In genomic region chr11:34180814-34181165, GRCh38 we compare ENCODE assay signal across 7 cellular contexts.
DNase-seq lines count a peak whose midpoint lies in the region; ATAC-seq lines count a peak whose summit lies in the region.
"Not testable (repeated sequence)": the region's sequence is repeated elsewhere in the genome, so short reads cannot be mapped to it uniquely, and the experiment has no call there.

No MANE protein-coding gene starts in this region.

- not testable (repeated sequence) for H3K4me3 Mint-ChIP-seq in T-helper 1 cell treated with Interleukin-12 subunit alpha and Interleukin-12 subunit beta and Interleukin-4 antibody, amounts not matched to agents 30 μg/mL and 1 μg/mL, for 36 hours; activated CD4-positive, alpha-beta memory T cell treated with anti-CD3 and anti-CD28 coated beads for 36 hours; activated naive CD8-positive, alpha-beta T cell treated with anti-CD3 and anti-CD28 coated beads, Interleukin-2, amount 50 U/mL, for 24 hours
- H3K4me3 Mint-ChIP-seq in activated T-cell treated with anti-CD3 and anti-CD28 coated beads, Interleukin-2, amount 50 U/mL, for 72 hours: peak overlapping the region; percentile 3 to 64
- H3K4me3 Mint-ChIP-seq in stimulated activated effector memory CD8-positive, alpha-beta T cell treated with anti-CD3 and anti-CD28 coated beads, Interleukin-12 subunit alpha, Interleukin-12 subunit beta, amount 100 ng/mL, for 72 hours: peak overlapping the region; percentile 30

- CTCF ChIA-PET in activated CD4-positive, alpha-beta memory T cell treated with anti-CD3 and anti-CD28 coated beads for 36 hours (lab: Charles Lee): interaction anchor here (9.2 kb wide), 1 partner anchor 175 kb away, joined by 167 read pairs; the partner anchor contains the start of gene ABTB2

- not testable (repeated sequence) for H3K27me3 Mint-ChIP-seq in T-helper 1 cell treated with Interleukin-12 subunit alpha and Interleukin-12 subunit beta and Interleukin-4 antibody, amounts not matched to agents 30 μg/mL and 1 μg/mL, for 36 hours (ENCODE audit: low read depth); activated CD4-positive, alpha-beta memory T cell treated with anti-CD3 and anti-CD28 coated beads for 36 hours; activated T-cell treated with anti-CD3 and anti-CD28 coated beads, Interleukin-2, amount 50 U/mL, for 72 hours (ENCODE audit: low read depth); activated naive CD8-positive, alpha-beta T cell treated with anti-CD3 and anti-CD28 coated beads, Interleukin-2, amount 50 U/mL, for 24 hours

- peaks cover 22% of the 10 kb centered on the region for H3K4me1 Mint-ChIP-seq in T-helper 1 cell treated with Interleukin-12 subunit alpha and Interleukin-12 subunit beta and Interleukin-4 antibody, amounts not matched to agents 30 μg/mL and 1 μg/mL, for 36 hours (ENCODE audit: low read depth)
- peaks cover 16% of the 10 kb centered on the region for H3K4me1 Mint-ChIP-seq in activated CD4-positive, alpha-beta memory T cell treated with anti-CD3 and anti-CD28 coated beads for 36 hours (ENCODE audit: low read depth)
- H3K4me1 Mint-ChIP-seq in activated T-cell treated with anti-CD3 and anti-CD28 coated beads, Interleukin-2, amount 50 U/mL, for 72 hours (ENCODE audit: low read depth): peaks cover 40% of the 10 kb centered on the region
- peaks cover 40% of the 10 kb centered on the region for H3K4me1 Mint-ChIP-seq in activated naive CD8-positive, alpha-beta T cell treated with anti-CD3 and anti-CD28 coated beads, Interleukin-2, amount 50 U/mL, for 24 hours
- peaks cover 24% of the 10 kb centered on the region for H3K4me1 Mint-ChIP-seq in stimulated activated effector memory CD8-positive, alpha-beta T cell treated with anti-CD3 and anti-CD28 coated beads, Interleukin-12 subunit alpha, Interleukin-12 subunit beta, amount 100 ng/mL, for 72 hours

- peak; percentile 41 for DNase-seq in activated CD4-positive, alpha-beta memory T cell treated with anti-CD3 and anti-CD28 coated beads for 36 hours
- peak; percentile 42 to 57 for DNase-seq in activated T-cell treated with anti-CD3 and anti-CD28 coated beads, Interleukin-2, amount 50 U/mL, for 72 hours
- not testable (repeated sequence) for DNase-seq in activated naive CD8-positive, alpha-beta T cell treated with anti-CD3 and anti-CD28 coated beads, Interleukin-2, amount 50 U/mL, for 24 hours
- peak in 1 of 2 donors; percentile 69 for DNase-seq in stimulated activated effector memory CD8-positive, alpha-beta T cell treated with anti-CD3 and anti-CD28 coated beads, Interleukin-12 subunit alpha, Interleukin-12 subunit beta, amount 100 ng/mL, for 72 hours (ENCODE audit: low spot score in 2 of 2)

- ATAC-seq in GM18870 (IDR thresholded peaks at IDR 0.05; ENCODE audit: unreplicated experiment) (peak; percentile 14), GM19372 (IDR thresholded peaks at IDR 0.05; ENCODE audit: low read depth, unreplicated experiment) (peak; percentile 16)
- ATAC-seq in activated T-cell treated with anti-CD3 and anti-CD28 coated beads, Interleukin-2, amount 50 U/mL, for 72 hours (replicated peaks in 1 of 2): peak; percentile 64 to 78
- not testable (repeated sequence) for ATAC-seq in activated naive CD8-positive, alpha-beta T cell treated with anti-CD3 and anti-CD28 coated beads, Interleukin-2, amount 50 U/mL, for 24 hours
- ATAC-seq in stimulated activated effector memory CD8-positive, alpha-beta T cell treated with anti-CD3 and anti-CD28 coated beads, Interleukin-12 subunit alpha, Interleukin-12 subunit beta, amount 100 ng/mL, for 72 hours: peak; percentile 76

- H3K9me3 Mint-ChIP-seq in T-helper 1 cell treated with Interleukin-12 subunit alpha and Interleukin-12 subunit beta and Interleukin-4 antibody, amounts not matched to agents 30 μg/mL and 1 μg/mL, for 36 hours; activated CD4-positive, alpha-beta memory T cell treated with anti-CD3 and anti-CD28 coated beads for 36 hours; activated T-cell treated with anti-CD3 and anti-CD28 coated beads, Interleukin-2, amount 50 U/mL, for 72 hours; activated naive CD8-positive, alpha-beta T cell treated with anti-CD3 and anti-CD28 coated beads, Interleukin-2, amount 50 U/mL, for 24 hours; stimulated activated effector memory CD8-positive, alpha-beta T cell treated with anti-CD3 and anti-CD28 coated beads, Interleukin-12 subunit alpha, Interleukin-12 subunit beta, amount 100 ng/mL, for 72 hours: not testable (repeated sequence)

- intact Hi-C loops in activated CD4-positive, alpha-beta memory T cell treated with anti-CD3 and anti-CD28 coated beads for 36 hours (cut with micrococcal nuclease): loop anchor here (2.0 kb wide), 1 partner anchor 54 kb away; no protein-coding TSS in a partner anchor

- POLR2A ChIA-PET in activated CD4-positive, alpha-beta memory T cell treated with anti-CD3 and anti-CD28 coated beads for 36 hours (lab: Charles Lee): interaction anchor here (0.6 to 1.3 kb wide), 2 partner anchors 22 to 172 kb away, joined by 3 read pairs; no protein-coding TSS in a partner anchor

- H3K36me3 Mint-ChIP-seq in T-helper 1 cell treated with Interleukin-12 subunit alpha and Interleukin-12 subunit beta and Interleukin-4 antibody, amounts not matched to agents 30 μg/mL and 1 μg/mL, for 36 hours (ENCODE audit: low read depth); activated CD4-positive, alpha-beta memory T cell treated with anti-CD3 and anti-CD28 coated beads for 36 hours; activated T-cell treated with anti-CD3 and anti-CD28 coated beads, Interleukin-2, amount 50 U/mL, for 72 hours (ENCODE audit: insufficient read depth in 2 of 2); activated naive CD8-positive, alpha-beta T cell treated with anti-CD3 and anti-CD28 coated beads, Interleukin-2, amount 50 U/mL, for 24 hours (ENCODE audit: low read depth); stimulated activated effector memory CD8-positive, alpha-beta T cell treated with anti-CD3 and anti-CD28 coated beads, Interleukin-12 subunit alpha, Interleukin-12 subunit beta, amount 100 ng/mL, for 72 hours: not testable (repeated sequence)

- H3K27ac Mint-ChIP-seq in T-helper 1 cell treated with Interleukin-12 subunit alpha and Interleukin-12 subunit beta and Interleukin-4 antibody, amounts not matched to agents 30 μg/mL and 1 μg/mL, for 36 hours: peak overlapping the region; percentile 15
- not testable (repeated sequence) for H3K27ac Mint-ChIP-seq in activated CD4-positive, alpha-beta memory T cell treated with anti-CD3 and anti-CD28 coated beads for 36 hours; stimulated activated effector memory CD8-positive, alpha-beta T cell treated with anti-CD3 and anti-CD28 coated beads, Interleukin-12 subunit alpha, Interleukin-12 subunit beta, amount 100 ng/mL, for 72 hours
- peak overlapping the region; percentile 42 for H3K27ac Mint-ChIP-seq in activated T-cell treated with anti-CD3 and anti-CD28 coated beads, Interleukin-2, amount 50 U/mL, for 72 hours
- H3K27ac Mint-ChIP-seq in activated naive CD8-positive, alpha-beta T cell treated with anti-CD3 and anti-CD28 coated beads, Interleukin-2, amount 50 U/mL, for 24 hours: peak overlapping the region; percentile 46
